23 cellular contexts compared by ENCODE assay signal in genomic region chr6:42429836-42430235, GRCh38. TPM values are rescaled to one million over a fixed set of nuclear protein-coding genes. Genes with fewer than 3 reads are reported as not detected.
A peak's percentile ranks its signal among the peaks of the same experiment; 100 is the strongest.
DNase-seq lines count a peak whose midpoint lies in the region; ATAC-seq and TF ChIP-seq lines count a peak whose summit lies in the region.
"Had no signal": no experiment of that assay in that cellular context is flagged by ENCODE, and none has a peak within 500 bp of the region (broad histone marks: within the 10 kb centered on the region; RNA-seq: fewer than 3 reads in every experiment).

No MANE protein-coding gene starts in this region.

- peaks cover 0 to 13% (median 4%) of the 10 kb centered on the region in 7 donors for H3K9me3 Mint-ChIP-seq in CD4-positive, CD25-positive, alpha-beta regulatory T cell
- peaks cover 7% of the 10 kb centered on the region for H3K9me3 Mint-ChIP-seq in CD8-positive, alpha-beta T cell
- H3K9me3 Mint-ChIP-seq in activated naive CD8-positive, alpha-beta T cell treated with anti-CD3 and anti-CD28 coated beads, Interleukin-2, amount 50 U/mL, for 24 hours, result peaks cover 13% of the 10 kb centered on the region
- H3K9me3 Mint-ChIP-seq in mesothelial cell of epicardium, result peaks cover 15% of the 10 kb centered on the region

- H3K4me1 Mint-ChIP-seq in CD4-positive, CD25-positive, alpha-beta regulatory T cell, result peaks cover 15 to 69% (median 51%) of the 10 kb centered on the region in 4 donors
- H3K4me1 Mint-ChIP-seq in CD8-positive, alpha-beta T cell (ENCODE audit: low read depth), result peaks cover 56% of the 10 kb centered on the region
- H3K4me1 Mint-ChIP-seq in activated naive CD8-positive, alpha-beta T cell treated with anti-CD3 and anti-CD28 coated beads, Interleukin-2, amount 50 U/mL, for 24 hours, result peaks cover 42% of the 10 kb centered on the region
- peaks cover 23% of the 10 kb centered on the region for H3K4me1 Mint-ChIP-seq in mesothelial cell of epicardium

- intact Hi-C loops in CD8-positive, alpha-beta T cell (cut with DNase I, micrococcal nuclease), result loop anchor here in 1 of 2 experiments (5.0 kb wide), 1 partner anchor 43 kb away; no protein-coding TSS in a partner anchor

- no peaks in the 10 kb centered on the region for H3K27me3 Mint-ChIP-seq in CD4-positive, CD25-positive, alpha-beta regulatory T cell
- no peaks in the 10 kb centered on the region for H3K27me3 Mint-ChIP-seq in CD8-positive, alpha-beta T cell (ENCODE audit: low read depth)
- no peaks in the 10 kb centered on the region for H3K27me3 Mint-ChIP-seq in activated naive CD8-positive, alpha-beta T cell treated with anti-CD3 and anti-CD28 coated beads, Interleukin-2, amount 50 U/mL, for 24 hours
- H3K27me3 Mint-ChIP-seq in mesothelial cell of epicardium (ENCODE audit: low read depth), result no peaks in the 10 kb centered on the region
- H3K27me3 Mint-ChIP-seq: activated naive CD8-positive, alpha-beta T cell treated with anti-CD3 and anti-CD28 coated beads, Interleukin-2, amount 10 ng/mL, durations not matched to agents 7 days and 5 days had no signal

- no peak for DNase-seq in CD4-positive, CD25-positive, alpha-beta regulatory T cell
- peak in 1 of 7 experiments; percentile 38 for DNase-seq in CD8-positive, alpha-beta T cell
- no peak for DNase-seq in activated naive CD8-positive, alpha-beta T cell treated with anti-CD3 and anti-CD28 coated beads, Interleukin-2, amount 50 U/mL, for 24 hours
- DNase-seq in mesothelial cell of epicardium (ENCODE audit: low spot score in 2 of 2, unreplicated experiment in 2 of 2) (no peak), NCI-H2227 (lab: John Stamatoyannopoulos, UW; ENCODE audit: unreplicated experiment) (no peak)
- DNase-seq: activated CD4-positive, alpha-beta T cell treated with anti-CD3 and anti-CD28 coated beads, Interleukin-2, amount 50 U/mL, for 4 hours; activated naive CD8-positive, alpha-beta T cell treated with anti-CD3 and anti-CD28 coated beads, Interleukin-2, amount 10 ng/mL, durations not matched to agents 7 days and 5 days; COR-L47; effector CD8-positive, alpha-beta T cell; hippocampal formation; NCI-H1105 treated with DMSO at 0.1 percent for 48 hours; NCI-H510A; nucleus accumbens; stimulated activated CD4-positive, alpha-beta T cell treated with anti-CD3 and anti-CD28 coated beads, Interleukin-4, amount 100 ng/mL, for 24 hours; stomach had no signal

- no peak for TF ChIP-seq CTCF in CD8-positive, alpha-beta T cell (IDR thresholded peaks at IDR 0.05)
- no peak for TF ChIP-seq CTCF in mesothelial cell of epicardium (IDR thresholded peaks at IDR 0.05; ENCODE audit: unreplicated experiment)

- peak overlapping the region; percentile 79 for H3K27ac ChIP-seq in CD4-positive, CD25-positive, alpha-beta regulatory T cell (ENCODE audit: insufficient read depth, low read length, poor library complexity, severe bottlenecking)
- H3K27ac ChIP-seq in CD8-positive, alpha-beta T cell (ENCODE audit: low read depth, low read length), result no peak overlapping the region
- H3K27ac ChIP-seq: HL-60, SJSA1 had no signal

- H3K9me3 ChIP-seq in CD4-positive, CD25-positive, alpha-beta regulatory T cell (ENCODE audit: control insufficient read depth in 2 of 2, low read length in 2 of 2), result peaks cover 14% of the 10 kb centered on the region in 2 experiments
- peaks cover 5% of the 10 kb centered on the region for H3K9me3 ChIP-seq in CD8-positive, alpha-beta T cell (ENCODE audit: low read length)

- POLR2A ChIA-PET in CD8-positive, alpha-beta T cell (lab: Charles Lee), result interaction anchor here (1.1 to 2.8 kb wide), 3 partner anchors 14 to 40 kb away, joined by 3 to 12 read pairs (median 8); no protein-coding TSS in a partner anchor

- peaks cover 21% of the 10 kb centered on the region for H3K36me3 ChIP-seq in CD4-positive, CD25-positive, alpha-beta regulatory T cell (ENCODE audit: control insufficient read depth, insufficient read depth, low read length)
- H3K36me3 ChIP-seq in CD8-positive, alpha-beta T cell (ENCODE audit: insufficient read depth, low read length), result no peaks in the 10 kb centered on the region
- H3K36me3 ChIP-seq: esophagus muscularis mucosa had no signal

- no peak for ATAC-seq in CD4-positive, CD25-positive, alpha-beta regulatory T cell (ENCODE audit: low read depth in 2 of 2)
- no peak for ATAC-seq in CD8-positive, alpha-beta T cell
- ATAC-seq in activated naive CD8-positive, alpha-beta T cell treated with anti-CD3 and anti-CD28 coated beads, Interleukin-2, amount 50 U/mL, for 24 hours, result no peak
- ATAC-seq in HG03039 (IDR thresholded peaks at IDR 0.05; ENCODE audit: unreplicated experiment) (no peak), GM21423 (IDR thresholded peaks at IDR 0.05; ENCODE audit: unreplicated experiment) (no peak), HG03432 (IDR thresholded peaks at IDR 0.05; ENCODE audit: unreplicated experiment) (no peak)

- H3K4me3 ChIP-seq in CD4-positive, CD25-positive, alpha-beta regulatory T cell (ENCODE audit: low read depth, low read length), result no peak overlapping the region
- no peak overlapping the region for H3K4me3 ChIP-seq in CD8-positive, alpha-beta T cell (ENCODE audit: low read depth, low read length)
- H3K4me3 ChIP-seq: esophagus muscularis mucosa, SJSA1, stomach, tibial nerve had no signal

- peak overlapping the region; percentile 83 to 99 (median 95) for H3K27ac Mint-ChIP-seq in CD4-positive, CD25-positive, alpha-beta regulatory T cell
- peak overlapping the region; percentile 92 for H3K27ac Mint-ChIP-seq in CD8-positive, alpha-beta T cell
- peak overlapping the region; percentile 73 for H3K27ac Mint-ChIP-seq in activated naive CD8-positive, alpha-beta T cell treated with anti-CD3 and anti-CD28 coated beads, Interleukin-2, amount 50 U/mL, for 24 hours
- peak overlapping the region; percentile 79 for H3K27ac Mint-ChIP-seq in mesothelial cell of epicardium
- H3K27ac Mint-ChIP-seq: activated naive CD8-positive, alpha-beta T cell treated with anti-CD3 and anti-CD28 coated beads, Interleukin-2, amount 10 ng/mL, durations not matched to agents 7 days and 5 days had no signal

- peak overlapping the region in 2 of 4 donors; percentile 38 to 60 for H3K4me3 Mint-ChIP-seq in CD4-positive, CD25-positive, alpha-beta regulatory T cell
- no peak overlapping the region for H3K4me3 Mint-ChIP-seq in CD8-positive, alpha-beta T cell
- H3K4me3 Mint-ChIP-seq in activated naive CD8-positive, alpha-beta T cell treated with anti-CD3 and anti-CD28 coated beads, Interleukin-2, amount 50 U/mL, for 24 hours, result no peak overlapping the region
- H3K4me3 Mint-ChIP-seq in mesothelial cell of epicardium, result no peak overlapping the region
- H3K4me3 Mint-ChIP-seq: T-helper 1 cell treated with Interleukin-12 subunit alpha and Interleukin-12 subunit beta and Interleukin-4 antibody, amounts not matched to agents 30 μg/mL and 1 μg/mL, for 36 hours had no signal

- H3K36me3 Mint-ChIP-seq in CD4-positive, CD25-positive, alpha-beta regulatory T cell, result peaks cover 27% of the 10 kb centered on the region
- peaks cover 34% of the 10 kb centered on the region for H3K36me3 Mint-ChIP-seq in CD8-positive, alpha-beta T cell
- H3K36me3 Mint-ChIP-seq in activated naive CD8-positive, alpha-beta T cell treated with anti-CD3 and anti-CD28 coated beads, Interleukin-2, amount 50 U/mL, for 24 hours (ENCODE audit: low read depth), result peaks cover 15% of the 10 kb centered on the region
- peaks cover 21% of the 10 kb centered on the region for H3K36me3 Mint-ChIP-seq in mesothelial cell of epicardium

- H3K4me1 ChIP-seq in CD4-positive, CD25-positive, alpha-beta regulatory T cell (ENCODE audit: control insufficient read depth, insufficient read depth, low read length, poor library complexity, severe bottlenecking), result peaks cover 29% of the 10 kb centered on the region
- peaks cover 21% of the 10 kb centered on the region for H3K4me1 ChIP-seq in CD8-positive, alpha-beta T cell (ENCODE audit: insufficient read depth, low read length)

- H3K27me3 ChIP-seq in CD4-positive, CD25-positive, alpha-beta regulatory T cell (ENCODE audit: control insufficient read depth, insufficient read depth, low read length), result no peaks in the 10 kb centered on the region
- H3K27me3 ChIP-seq in CD8-positive, alpha-beta T cell (ENCODE audit: insufficient read depth, low read length), result no peaks in the 10 kb centered on the region
- H3K27me3 ChIP-seq: esophagus muscularis mucosa, SJSA1, stomach, tibial nerve had no signal

- CTCF ChIA-PET in CD8-positive, alpha-beta T cell (lab: Charles Lee), result interaction anchor here (1.4 to 2.7 kb wide), 2 partner anchors 27 to 118 kb away, joined by 3 to 10 read pairs; no protein-coding TSS in a partner anchor

RNA-seq across cellular contexts. Expression of gene TRERF1, which starts 21.9 kb away (rescaled TPM):
- 55.7 TPM for total RNA-seq in CD4-positive, CD25-positive, alpha-beta regulatory T cell
- polyA plus RNA-seq in CD4-positive, CD25-positive, alpha-beta regulatory T cell, result 1 to 10 TPM; 2.3 to 4.9 (median 4.2) TPM
- total RNA-seq in CD8-positive, alpha-beta T cell, result 10 to 100 TPM; 20.2 to 20.4 TPM
- total RNA-seq in mesothelial cell of epicardium, result 18.6 to 20.3 TPM (median 19.8 TPM) in 3 replicates
